In the genomic region with DNA sequence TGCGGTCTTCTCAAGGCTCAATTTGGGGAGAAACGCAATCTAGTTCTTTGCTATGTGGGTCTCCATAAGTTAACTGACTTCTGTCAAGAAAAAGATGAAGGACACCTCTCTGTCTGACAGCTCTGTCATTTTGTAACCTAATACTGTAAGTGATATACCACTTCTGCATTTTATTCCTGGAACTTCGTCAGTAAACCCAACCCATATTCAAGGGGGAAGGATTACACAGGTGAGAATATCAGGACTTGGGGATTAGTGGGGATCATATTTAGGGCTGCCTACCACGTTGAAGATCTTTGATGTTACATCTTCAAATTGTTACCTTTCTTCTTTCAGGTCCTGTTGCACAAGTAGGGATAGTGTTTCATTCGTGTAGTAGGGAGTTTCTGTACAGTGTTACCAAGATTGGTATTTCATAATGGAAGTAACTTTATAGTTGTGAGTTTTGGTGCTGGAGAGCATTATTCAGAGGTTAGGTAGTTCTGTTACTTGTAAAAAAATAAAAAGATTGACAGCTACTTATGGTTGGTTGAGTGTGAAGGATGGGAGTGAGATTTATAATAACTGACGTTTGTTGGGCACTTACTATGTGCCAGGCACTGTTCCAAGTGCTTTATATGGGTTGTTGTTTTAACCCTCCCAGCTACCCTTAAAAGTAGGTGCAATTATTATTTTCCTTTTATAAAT, we compare ENCODE assay signal across 8 cellular contexts. TPM values are rescaled to one million over a fixed set of nuclear protein-coding genes. Genes with fewer than 3 reads are reported as not detected.
DNase-seq lines count a peak whose midpoint lies in the region; ATAC-seq and TF ChIP-seq lines count a peak whose summit lies in the region.

No MANE protein-coding gene starts in this region.

- peaks cover 36% of the 10 kb centered on the region for H3K4me1 Mint-ChIP-seq in central memory CD8-positive, alpha-beta T cell

- no peak overlapping the region for H2AFZ ChIP-seq in osteoblast (ENCODE audit: low read length)

- DNase-seq in LNCaP clone FGC (ENCODE audit: low read depth) (no peak), osteoblast (ENCODE audit: insufficient read length, low spot score, missing footprints) (no peak), hypothalamus (lab: John Stamatoyannopoulos, UW) (no peak)
- no peak for DNase-seq in central memory CD8-positive, alpha-beta T cell (ENCODE audit: low spot score in 2 of 2)

- H3K27ac Mint-ChIP-seq in central memory CD8-positive, alpha-beta T cell (ENCODE audit: low read depth) = peak overlapping the region; percentile 1

- peak overlapping the region; percentile 84 for H3K4me2 ChIP-seq in osteoblast (ENCODE audit: insufficient read depth, low read length)

- no peak for ATAC-seq in central memory CD8-positive, alpha-beta T cell (replicated peaks; ENCODE audit: extremely low read depth, poor library complexity, severe bottlenecking)
- no peak for ATAC-seq in GM18909 (IDR thresholded peaks at IDR 0.05; ENCODE audit: poor library complexity, unreplicated experiment)
- ATAC-seq in GM21360 (IDR thresholded peaks at IDR 0.05; ENCODE audit: unreplicated experiment) = no peak
- ATAC-seq in HG02588 (IDR thresholded peaks at IDR 0.05; ENCODE audit: unreplicated experiment) = no peak

- H3K79me2 ChIP-seq in osteoblast (ENCODE audit: insufficient read depth, low read length) = peaks cover 46% of the 10 kb centered on the region

- H3K9me3 ChIP-seq in osteoblast (ENCODE audit: low read depth, low read length) = no peaks in the 10 kb centered on the region

- H3K4me1 ChIP-seq in osteoblast (ENCODE audit: insufficient read depth, low read length) = peaks cover 17% of the 10 kb centered on the region

- peaks cover 18% of the 10 kb centered on the region for H3K36me3 Mint-ChIP-seq in central memory CD8-positive, alpha-beta T cell (ENCODE audit: insufficient read depth)

- no peak overlapping the region for H3K27ac ChIP-seq in osteoblast (ENCODE audit: low read depth, low read length)

- H3K27me3 ChIP-seq in osteoblast (ENCODE audit: insufficient read depth, low read length) = no peaks in the 10 kb centered on the region

- no peaks in the 10 kb centered on the region for H3K27me3 Mint-ChIP-seq in central memory CD8-positive, alpha-beta T cell

- peak overlapping the region; percentile 90 for H3K4me3 Mint-ChIP-seq in central memory CD8-positive, alpha-beta T cell

- H3K36me3 ChIP-seq in osteoblast (ENCODE audit: insufficient read depth, low read length) = peaks cover 7% of the 10 kb centered on the region

- no peaks in the 10 kb centered on the region for H3K9me3 Mint-ChIP-seq in central memory CD8-positive, alpha-beta T cell

- TF ChIP-seq CTCF in GM12875 (IDR thresholded peaks at IDR 0.05; ENCODE audit: borderline replicate concordance, insufficient read depth, low read depth, low read length) (no peak), LNCaP clone FGC (IDR thresholded peaks at IDR 0.05; ENCODE audit: control insufficient read depth, extremely low read depth, insufficient read depth) (no peak), osteoblast (IDR thresholded peaks at IDR 0.05; ENCODE audit: extremely low read depth, low read depth, low read length) (no peak)

- H3K4me3 ChIP-seq in GM12875 (ENCODE audit: low read depth, low read length) (peak overlapping the region; percentile 94), LNCaP clone FGC (ENCODE audit: low read depth, low read length) (peak overlapping the region; percentile 98), osteoblast (ENCODE audit: insufficient read depth, low read length) (peak overlapping the region; percentile 88)

- peaks cover 18% of the 10 kb centered on the region for H4K20me1 ChIP-seq in osteoblast (ENCODE audit: insufficient read depth, low read length)

RNA-seq across cellular contexts. Expression of a gene that starts 1.6 kb away (rescaled TPM):
- 15.6 and 16.5 TPM in 2 replicates for total RNA-seq in osteoblast
